ENCODE assay signal across 1 cellular context in genomic region chr19:48635966-48636858, GRCh38.
TF ChIP-seq lines count a peak whose summit lies in the region.

No MANE protein-coding gene starts in this region.

TF ChIP-seq in K562, 482 proteins besides CTCF, POLR2A, EP300 and RAD21 (continued from another document and continues in another):
- no peak for TF ChIP-seq TFE3 (CRISPR knock-in tag; IDR thresholded peaks at IDR 0.05)
- no peak for TF ChIP-seq ZC3H11A (IDR thresholded peaks at IDR 0.05; ENCODE audit: low read depth, low read length)
- TF ChIP-seq POLR3G (IDR thresholded peaks at IDR 0.05; ENCODE audit: extremely low read depth, insufficient read length, insufficient replicate concordance) = no peak
- TF ChIP-seq RAD51 (IDR thresholded peaks at IDR 0.05; ENCODE audit: borderline replicate concordance, low read depth) = no peak
- no peak for TF ChIP-seq MAFK (IDR thresholded peaks at IDR 0.05; ENCODE audit: low read length)
- peak; percentile 71; the same call in 1 of the 2 replicates for TF ChIP-seq THRB (CRISPR knock-in tag; conservative IDR thresholded peaks at IDR 0.05)
- no peak for TF ChIP-seq GMEB1 (CRISPR knock-in tag; IDR thresholded peaks at IDR 0.05)
- TF ChIP-seq BCL6 (CRISPR knock-in tag; IDR thresholded peaks at IDR 0.05) = no peak
- 0 out of 2 replicates have a peak, but pooled peaks have one; percentile 72 for TF ChIP-seq LARP7 (IDR thresholded peaks at IDR 0.05)
- TF ChIP-seq SMARCE1 (IDR thresholded peaks at IDR 0.05) = 0 out of 2 replicates have a peak, but pooled peaks have one; percentile 35
- TF ChIP-seq POLR3A (IDR thresholded peaks at IDR 0.05; ENCODE audit: borderline replicate concordance, extremely low read depth, insufficient read depth, insufficient read length) = no peak
- no peak for TF ChIP-seq ZNF23 (CRISPR knock-in tag; IDR thresholded peaks at IDR 0.05)
- no peak for TF ChIP-seq ZNF324 (CRISPR knock-in tag; IDR thresholded peaks at IDR 0.05)
- no peak for TF ChIP-seq KLF13 (tag; IDR thresholded peaks at IDR 0.05; ENCODE audit: borderline replicate concordance, low read depth)
- no peak for TF ChIP-seq DLX4 (CRISPR knock-in tag; IDR thresholded peaks at IDR 0.05)
- TF ChIP-seq SIN3B (IDR thresholded peaks at IDR 0.05; ENCODE audit: low read depth) = no peak
- TF ChIP-seq ZNF263 (CRISPR knock-in tag; IDR thresholded peaks at IDR 0.05; ENCODE audit: borderline replicate concordance) = peak; percentile 83
- TF ChIP-seq NFXL1 (CRISPR knock-in tag; IDR thresholded peaks at IDR 0.05) = no peak
- 0 out of 2 replicates have a peak, but pooled peaks have one; percentile 26 for TF ChIP-seq CC2D1A (IDR thresholded peaks at IDR 0.05)
- no peak for TF ChIP-seq ZNF740 (CRISPR knock-in tag; IDR thresholded peaks at IDR 0.05)
- no peak for TF ChIP-seq ZNF740 (tag; IDR thresholded peaks at IDR 0.05)
- TF ChIP-seq TGIF2 (CRISPR knock-in tag; IDR thresholded peaks at IDR 0.05) = no peak
- no peak for TF ChIP-seq ESRRA (IDR thresholded peaks at IDR 0.05; ENCODE audit: borderline replicate concordance, low read depth)
- no peak for TF ChIP-seq ZNF785 (CRISPR knock-in tag; IDR thresholded peaks at IDR 0.05)
- peak; percentile 33; the same call in 1 of the 2 replicates for TF ChIP-seq TOE1 (IDR thresholded peaks at IDR 0.05; ENCODE audit: borderline replicate concordance)
- TF ChIP-seq TOE1 (CRISPR knock-in tag; IDR thresholded peaks at IDR 0.05; ENCODE audit: borderline replicate concordance, low read depth) = no peak
- TF ChIP-seq PREB (CRISPR knock-in tag; IDR thresholded peaks at IDR 0.05) = no peak
- TF ChIP-seq ZNF507 (tag; conservative IDR thresholded peaks at IDR 0.05) = no peak
- TF ChIP-seq ZNF143 (CRISPR knock-in tag; IDR thresholded peaks at IDR 0.05) = no peak
- no peak for TF ChIP-seq ZNF639 (CRISPR knock-in tag; conservative IDR thresholded peaks at IDR 0.05 in 1 of 2, IDR thresholded peaks at IDR 0.05 in 1 of 2)
- TF ChIP-seq RBBP5 (IDR thresholded peaks at IDR 0.05; ENCODE audit: borderline replicate concordance, insufficient read depth, low read length, poor library complexity, severe bottlenecking) = no peak
- peak; percentile 46; the same call in 1 of the 2 replicates for TF ChIP-seq USF1 (CRISPR knock-in tag; IDR thresholded peaks at IDR 0.05)
- peak; percentile 10 for TF ChIP-seq ZNF280A (IDR thresholded peaks at IDR 0.05; ENCODE audit: low read depth, partially characterized antibody)
- no peak; the same call in 1 of the 2 replicates for TF ChIP-seq ZBTB7A (IDR thresholded peaks at IDR 0.05; ENCODE audit: borderline replicate concordance, control insufficient read depth, low read depth, low read length)
- TF ChIP-seq HMG20B (CRISPR knock-in tag; IDR thresholded peaks at IDR 0.05) = no peak
- TF ChIP-seq MED1 (CRISPR knock-in tag; IDR thresholded peaks at IDR 0.05; ENCODE audit: borderline replicate concordance) = no peak
- TF ChIP-seq ZBTB2 (IDR thresholded peaks at IDR 0.05) = 0 out of 2 replicates have a peak, but pooled peaks have one; percentile 44
- no peak for TF ChIP-seq HMGN3 (IDR thresholded peaks at IDR 0.05; ENCODE audit: borderline replicate concordance, extremely low read depth, insufficient read length, low read depth, low read length)
- TF ChIP-seq ZNF444 (CRISPR knock-in tag; IDR thresholded peaks at IDR 0.05) = no peak
- peak; percentile 81; the same call in 1 of the 2 replicates for TF ChIP-seq ZBTB26 (CRISPR knock-in tag; IDR thresholded peaks at IDR 0.05)
- TF ChIP-seq PML (IDR thresholded peaks at IDR 0.05; ENCODE audit: low read length) = no peak
- no peak for TF ChIP-seq ZNF184 (CRISPR knock-in tag; IDR thresholded peaks at IDR 0.05)
- TF ChIP-seq MCM5 (IDR thresholded peaks at IDR 0.05; ENCODE audit: low read depth) = no peak
- 0 out of 2 replicates have a peak, but pooled peaks have one; percentile 59 for TF ChIP-seq OTX1 (CRISPR knock-in tag; IDR thresholded peaks at IDR 0.05)
- no peak for TF ChIP-seq NCOR1 (IDR thresholded peaks at IDR 0.05)
- 0 out of 2 replicates have a peak, but pooled peaks have one; percentile 45 for TF ChIP-seq SMARCA5 (IDR thresholded peaks at IDR 0.05)
- TF ChIP-seq ZSCAN29 (IDR thresholded peaks at IDR 0.05) = no peak
- TF ChIP-seq HDAC1 (IDR thresholded peaks at IDR 0.05) = peak in 1 of 2 experiments; percentile 68; a peak in 2 of 4 replicates
